Comparison of ENCODE assay signal across 24 cellular contexts in genomic region chr11:6932150-6932549, GRCh38. TPM values are rescaled to one million over a fixed set of nuclear protein-coding genes. Genes with fewer than 3 reads are reported as not detected.
"Had no signal": no experiment of that assay in that cellular context is flagged by ENCODE, and none has a peak within 500 bp of the region (broad histone marks: within the 10 kb centered on the region; RNA-seq: fewer than 3 reads in every experiment).

No MANE protein-coding gene starts in this region.

- H3K27ac Mint-ChIP-seq: activated T-cell treated with anti-CD3 and anti-CD28 coated beads, Interleukin-2, amount 50 U/mL, for 72 hours had no signal

- ATAC-seq: gastroesophageal sphincter, heart left ventricle, left colon, mucosa of descending colon, right cardiac atrium, upper lobe of right lung had no signal

- H3K4me3 ChIP-seq: coronary artery, esophagus muscularis mucosa, gastroesophageal sphincter, heart left ventricle, mucosa of descending colon, upper lobe of right lung had no signal

- H3K9me3 ChIP-seq: esophagus muscularis mucosa, gastroesophageal sphincter, heart left ventricle, mucosa of descending colon, upper lobe of right lung had no signal

- H3K79me2 ChIP-seq: parathyroid adenoma had no signal

- H3K9ac ChIP-seq: parathyroid adenoma had no signal

- H3K36me3 ChIP-seq: esophagus muscularis mucosa, gastroesophageal sphincter, heart left ventricle, upper lobe of right lung had no signal

- H3K4me1 ChIP-seq: parathyroid adenoma had no signal

- H3K9me3 Mint-ChIP-seq: activated T-cell treated with anti-CD3 and anti-CD28 coated beads, Interleukin-2, amount 50 U/mL, for 72 hours had no signal

- H2AFZ ChIP-seq: parathyroid adenoma had no signal

- H3K27me3 ChIP-seq: upper lobe of right lung had no signal

- DNase-seq: activated CD4-positive, alpha-beta T cell treated with anti-CD3 and anti-CD28 coated beads, Interleukin-2, amount 50 U/mL, for 48 hours; activated gamma-delta T cell; amygdala; cerebellar nuclear complex; heart left ventricle; left colon; mesendoderm; mucosa of descending colon; nucleus accumbens; stimulated activated CD4-positive, alpha-beta T cell treated with anti-CD3 and anti-CD28 coated beads, Interleukin-4, amount 100 ng/mL, for 24 hours; stimulated activated naive CD4-positive, alpha-beta T cell treated with Interleukin-2 at 50 U/mL for 16 hours; upper lobe of right lung had no signal

- H3K27ac ChIP-seq: coronary artery, esophagus muscularis mucosa, gastroesophageal sphincter, heart left ventricle, parathyroid adenoma, upper lobe of right lung had no signal

RNA-seq across cellular contexts. Expression of gene OR2D3, which starts 11.3 kb away (rescaled TPM):
- total RNA-seq: activated T-cell treated with anti-CD3 and anti-CD28 coated beads, Interleukin-2, amount 50 U/mL, for 72 hours; esophagus muscularis mucosa; gastroesophageal sphincter; heart left ventricle; left colon; lower leg skin; mucosa of descending colon; pulmonary artery endothelial cell; right cardiac atrium; subcutaneous adipose tissue; upper lobe of right lung had no signal
- polyA plus RNA-seq: heart left ventricle, keratinocyte, neural cell, right cardiac atrium, thymus had no signal

RNA-seq across cellular contexts. Expression of gene OR2D2, which starts 39.9 kb away (rescaled TPM):
- total RNA-seq: esophagus muscularis mucosa, heart left ventricle, lower leg skin, right cardiac atrium, subcutaneous adipose tissue, upper lobe of right lung had no signal
- polyA plus RNA-seq: heart left ventricle, neural cell, right cardiac atrium, thymus had no signal

RNA-seq across cellular contexts. Expression of gene OR10A4, which starts 55.7 kb away (rescaled TPM):
- total RNA-seq: activated T-cell treated with anti-CD3 and anti-CD28 coated beads, Interleukin-2, amount 50 U/mL, for 72 hours; esophagus muscularis mucosa; gastroesophageal sphincter; heart left ventricle; left colon; lower leg skin; mucosa of descending colon; pulmonary artery endothelial cell; right cardiac atrium; subcutaneous adipose tissue; upper lobe of right lung had no signal
- polyA plus RNA-seq: heart left ventricle, keratinocyte, neural cell, right cardiac atrium, thymus had no signal
